ENCODE assay signal across 8 cellular contexts in genomic region chr21:45080639-45081414, GRCh38. TPM values are rescaled to one million over a fixed set of nuclear protein-coding genes. Genes with fewer than 3 reads are reported as not detected.
DNase-seq lines count a peak whose midpoint lies in the region; ATAC-seq and TF ChIP-seq lines count a peak whose summit lies in the region.

No MANE protein-coding gene starts in this region.

- H3K4me1 ChIP-seq in aorta (ENCODE audit: control insufficient read depth in 1 of 2, insufficient read depth in 2 of 2, low read length in 2 of 2), result peaks cover 2 to 7% of the 10 kb centered on the region in 2 donors

- peak; percentile 66 for DNase-seq in stimulated activated CD4-positive, alpha-beta T cell treated with anti-CD3 and anti-CD28 coated beads, Interleukin-15, amount 100 ng/mL, for 24 hours
- no peak for DNase-seq in stimulated activated CD4-positive, alpha-beta T cell treated with anti-CD3 and anti-CD28 coated beads, Interleukin-12 subunit alpha, Interleukin-12 subunit beta, amount 100 ng/mL, for 4 hours
- peak; percentile 19 for DNase-seq in activated T-helper 9 cell treated with anti-CD3 and anti-CD28 coated beads, Interleukin-2, amount 50 U/mL, for 16 hours (ENCODE audit: low read depth)
- DNase-seq in head of caudate nucleus (peak in 22 of 42 donors; percentile 10 to 76 (median 42)), aorta (peak; percentile 32 to 64), nephron progenitor cell (no peak), NCI-H524 treated with DMSO at 0.1 percent for 48 hours (lab: John Stamatoyannopoulos, UW) (no peak)

- no peaks in the 10 kb centered on the region for H3K9me3 Mint-ChIP-seq in nephron progenitor cell

- no peaks in the 10 kb centered on the region for H3K27me3 ChIP-seq in aorta (ENCODE audit: control insufficient read depth in 1 of 2, insufficient read depth in 2 of 2, low read length in 1 of 2)

- H3K4me1 Mint-ChIP-seq in nephron progenitor cell, result peaks cover 14% of the 10 kb centered on the region

- 43 to 51% methylated on average over 8 of the region's 8 CpGs for WGBS in aorta, 2 donors

- no peak overlapping the region for H3K27ac ChIP-seq in aorta (ENCODE audit: low read depth in 1 of 2, low read length in 2 of 2)

- no peak for TF ChIP-seq CTCF in nephron progenitor cell (IDR thresholded peaks at IDR 0.05)

- intact Hi-C loops in head of caudate nucleus (cut with DNase I) (no loop called here), aorta (cut with DNase I) (no loop called here)

- peaks cover 0 to 6% of the 10 kb centered on the region in 2 donors for H3K36me3 ChIP-seq in aorta (ENCODE audit: control insufficient read depth in 1 of 2, insufficient read depth in 2 of 2, low read length in 1 of 2)

- no peaks in the 10 kb centered on the region for H3K9me3 ChIP-seq in aorta (ENCODE audit: control insufficient read depth, low read length)

- peaks cover 31% of the 10 kb centered on the region for H3K27me3 Mint-ChIP-seq in nephron progenitor cell (ENCODE audit: low read depth, poor library complexity)

- ATAC-seq in aorta (ENCODE audit: low FRiP score), result no peak
- ATAC-seq in GM21529 (IDR thresholded peaks at IDR 0.05; ENCODE audit: unreplicated experiment), result no peak

- H3K4me3 Mint-ChIP-seq in nephron progenitor cell, result no peak overlapping the region

- no peak overlapping the region for H3K27ac Mint-ChIP-seq in nephron progenitor cell

- H3K4me3 ChIP-seq in aorta (ENCODE audit: low read length in 2 of 2), result no peak overlapping the region

- H3K36me3 Mint-ChIP-seq in nephron progenitor cell (ENCODE audit: low read depth), result peaks cover 5% of the 10 kb centered on the region

RNA-seq across cellular contexts. Expression of gene ADARB1, which starts 6.4 kb away (rescaled TPM):
- total RNA-seq in aorta, result 100 to 1,000 TPM in 1 of 2 donors, 10 to 100 TPM in 1; 87.9 to 224 TPM
- polyA plus RNA-seq in aorta, result 10 to 100 TPM; 54.7 to 93.3 TPM

Comparison
In these comparisons a context has a peak if more than half of its experiments do, and no peak if none do; other contexts are left out.
1. DNase-seq: peak in stimulated activated CD4-positive, alpha-beta T cell treated with anti-CD3 and anti-CD28 coated beads, Interleukin-15, amount 100 ng/mL, for 24 hours (single experiment), activated T-helper 9 cell treated with anti-CD3 and anti-CD28 coated beads, Interleukin-2, amount 50 U/mL, for 16 hours (single experiment), head of caudate nucleus (22 of 42) and aorta (2 of 2); none in stimulated activated CD4-positive, alpha-beta T cell treated with anti-CD3 and anti-CD28 coated beads, Interleukin-12 subunit alpha, Interleukin-12 subunit beta, amount 100 ng/mL, for 4 hours (single experiment), nephron progenitor cell (single experiment) and NCI-H524 treated with DMSO at 0.1 percent for 48 hours (single experiment).